Comparison of ENCODE assay signal across 24 cellular contexts in genomic region chr12:117321572-117321971, GRCh38. TPM values are rescaled to one million over a fixed set of nuclear protein-coding genes. Genes with fewer than 3 reads are reported as not detected.
DNase-seq lines count a peak whose midpoint lies in the region; ATAC-seq and TF ChIP-seq lines count a peak whose summit lies in the region.
"Had no signal": no experiment of that assay in that cellular context is flagged by ENCODE, and none has a peak within 500 bp of the region (broad histone marks: within the 10 kb centered on the region; RNA-seq: fewer than 3 reads in every experiment).

No MANE protein-coding gene starts in this region.

- no peak overlapping the region for H3K27ac ChIP-seq in foreskin keratinocyte
- H3K27ac ChIP-seq: PC-9, SJCRH30 had no signal

- TF ChIP-seq CTCF in foreskin keratinocyte (conservative IDR thresholded peaks at IDR 0.05), result no peak

- no peaks in the 10 kb centered on the region for H3K4me1 ChIP-seq in foreskin keratinocyte
- H3K4me1 ChIP-seq: SJCRH30 had no signal

- ATAC-seq in foreskin keratinocyte (peak; percentile 32), HG02973 (IDR thresholded peaks at IDR 0.05; ENCODE audit: unreplicated experiment) (no peak), GM21529 (IDR thresholded peaks at IDR 0.05; ENCODE audit: unreplicated experiment) (no peak)

- H3K27me3 ChIP-seq in foreskin keratinocyte, result no peaks in the 10 kb centered on the region
- H3K27me3 ChIP-seq: SJCRH30 had no signal

- DNase-seq in Daoy (ENCODE audit: low read depth), result peak; percentile 53
- DNase-seq in M059J (ENCODE audit: low read depth), result peak; percentile 40
- peak; percentile 37 for DNase-seq in RPMI7951 (ENCODE audit: low read depth)
- DNase-seq in foreskin keratinocyte, result no peak
- DNase-seq in cerebellar nuclear complex (lab: John Stamatoyannopoulos, UW), result no peak
- no peak for DNase-seq in NCI-H1092 (lab: John Stamatoyannopoulos, UW)
- DNase-seq: CD4-positive, CD25-positive, alpha-beta regulatory T cell; DMS79 treated with DMSO at 0.1 percent for 48 hours; Karpas-422; NCI-H1092 treated with DMSO at 0.1 percent for 48 hours; NCI-H1436 treated with DMSO at 0.1 percent for 48 hours; NCI-H1930; NCI-H345; NCI-H524 treated with DMSO at 0.1 percent for 48 hours; NCI-H82; PC-9; SJCRH30; T-helper 1 cell had no signal

RNA-seq across cellular contexts. Expression of gene NOS1, which starts 39.9 kb away (rescaled TPM):
- total RNA-seq in Daoy (2014; rRNA removed; shearing (Covaris generic)), result 0.06 TPM in 1 of 2 replicates, not detected in the other
- total RNA-seq in M059J (2014; rRNA removed; shearing (Covaris generic)), result 0.05 TPM in 1 of 2 replicates, not detected in the other
- not detected in 2 replicates for total RNA-seq in RPMI7951 (2014; rRNA removed; shearing (Covaris generic))
- total RNA-seq in foreskin keratinocyte, result 1.8 and 11.2 TPM in 2 replicates
- 0.33 and 1.7 TPM in 2 replicates for polyA plus RNA-seq in foreskin keratinocyte
- total RNA-seq: CD4-positive, CD25-positive, alpha-beta regulatory T cell; G401; H4; MCF 10A; PC-9 had no signal
- polyA plus RNA-seq: BJ; CD4-positive, CD25-positive, alpha-beta regulatory T cell had no signal

Comparison
In these comparisons a context has a peak if more than half of its experiments do, and no peak if none do; other contexts are left out.
1. DNase-seq: peak in Daoy (single experiment), M059J (single experiment) and RPMI7951 (single experiment); none in foreskin keratinocyte (0 of 2), cerebellar nuclear complex (0 of 2) and NCI-H1092 (single experiment).